ENCODE assay signal across 23 cellular contexts in the genomic region with DNA sequence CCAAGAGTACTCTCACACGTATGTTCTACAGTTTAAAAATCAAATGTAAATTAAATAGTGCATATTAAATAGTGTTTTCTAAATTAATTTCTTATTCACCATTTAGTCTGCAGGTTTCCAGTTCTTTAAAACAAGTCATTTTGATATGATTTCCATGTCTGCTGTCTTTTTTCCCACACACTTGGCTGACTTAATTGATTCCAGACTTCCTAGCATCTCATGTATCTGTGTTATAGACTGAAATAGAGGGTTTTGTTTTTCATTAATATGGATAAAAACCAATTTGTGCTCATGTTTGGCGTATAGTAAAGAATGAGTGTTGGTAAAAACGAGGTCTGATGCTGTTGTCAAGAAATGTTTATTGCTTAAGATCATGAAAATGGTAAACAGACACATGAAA.
"Had no signal": no experiment of that assay in that cellular context is flagged by ENCODE, and none has a peak within 500 bp of the region (broad histone marks: within the 10 kb centered on the region; RNA-seq: fewer than 3 reads in every experiment).

No MANE protein-coding gene starts in this region.

- H3K27ac ChIP-seq: colonic mucosa, epithelial cell of prostate, foreskin keratinocyte, gastroesophageal sphincter, heart left ventricle, hepatocyte, neutrophil, pancreas, sigmoid colon, testis, tibial artery had no signal

- H3K4me3 ChIP-seq: colonic mucosa, gastroesophageal sphincter, heart left ventricle, hepatocyte, lung, pancreas, sigmoid colon, testis, tibial artery had no signal

- H2AFZ ChIP-seq: hepatocyte had no signal

- H3K9me3 ChIP-seq: colonic mucosa, neutrophil, pancreas, sigmoid colon, testis, tibial artery had no signal

- H3K4me1 ChIP-seq: colonic mucosa, foreskin keratinocyte, gastroesophageal sphincter, sigmoid colon had no signal

- H3K79me2 ChIP-seq: hepatocyte had no signal

- H3K36me3 ChIP-seq: colonic mucosa, heart left ventricle, pancreas, sigmoid colon had no signal

- H3K4me2 ChIP-seq: hepatocyte had no signal

- DNase-seq: colonic mucosa; effector CD8-positive, alpha-beta T cell; endodermal cell; foreskin keratinocyte; heart left ventricle; kidney; natural killer cell; pancreas; sigmoid colon; stimulated activated CD4-positive, alpha-beta T cell treated with anti-CD3 and anti-CD28 coated beads, Interleukin-2, amount 100 ng/mL, for 24 hours; stimulated activated CD4-positive, alpha-beta T cell treated with anti-CD3 and anti-CD28 coated beads, Interleukin-4, amount 100 ng/mL, for 24 hours; stimulated activated naive CD4-positive, alpha-beta T cell treated with Interleukin-2 at 50 U/mL for 16 hours; substantia nigra; testis; tibial artery had no signal

- H3K27me3 ChIP-seq: colonic mucosa, foreskin keratinocyte, gastroesophageal sphincter, heart left ventricle, hepatocyte, neutrophil, pancreas, sigmoid colon, testis, tibial artery had no signal

- ATAC-seq: esophagus mucosa; foreskin keratinocyte; gastroesophageal sphincter; heart left ventricle; left lobe of liver; natural killer cell; pancreas; stimulated activated effector memory CD8-positive, alpha-beta T cell treated with anti-CD3 and anti-CD28 coated beads, Interleukin-12 subunit alpha, Interleukin-12 subunit beta, amount 100 ng/mL, for 72 hours had no signal
